In genomic region chr21:18369115-18369514, GRCh38 we compare ENCODE assay signal across 8 cellular contexts. TPM values are rescaled to one million over a fixed set of nuclear protein-coding genes. Genes with fewer than 3 reads are reported as not detected.
DNase-seq lines count a peak whose midpoint lies in the region; ATAC-seq and TF ChIP-seq lines count a peak whose summit lies in the region.

No MANE protein-coding gene starts in this region.

- POLR2A ChIA-PET in activated B cell treated with CpG ODN at 0.5 μM for 24 hours (lab: Charles Lee): no interaction called here
- POLR2A ChIA-PET in activated CD4-positive, alpha-beta memory T cell treated with anti-CD3 and anti-CD28 coated beads, Interleukin-2, amount 10 ng/mL, durations not matched to agents 7 days and 5 days (lab: Charles Lee): no interaction called here

- H3K4me3 Mint-ChIP-seq in activated B cell treated with CpG ODN at 0.5 μM for 24 hours: peak overlapping the region; percentile 3
- H3K4me3 Mint-ChIP-seq in activated CD4-positive, alpha-beta memory T cell treated with anti-CD3 and anti-CD28 coated beads, Interleukin-2, amount 10 ng/mL, durations not matched to agents 7 days and 5 days: no peak overlapping the region

- TF ChIP-seq CTCF in GM10266 (IDR thresholded peaks at IDR 0.05; ENCODE audit: control insufficient read depth, insufficient read depth, low read depth, missing control alignments) (peak; percentile 5), activated B cell treated with CpG ODN at 0.5 μM for 24 hours (IDR thresholded peaks at IDR 0.05) (no peak)

- H3K27ac Mint-ChIP-seq in activated B cell treated with CpG ODN at 0.5 μM for 24 hours: no peak overlapping the region
- no peak overlapping the region for H3K27ac Mint-ChIP-seq in activated CD4-positive, alpha-beta memory T cell treated with anti-CD3 and anti-CD28 coated beads, Interleukin-2, amount 10 ng/mL, durations not matched to agents 7 days and 5 days

- intact Hi-C loops in activated B cell treated with CpG ODN at 0.5 μM for 24 hours (cut with micrococcal nuclease): no loop called here

- no peaks in the 10 kb centered on the region for H3K9me3 Mint-ChIP-seq in activated B cell treated with CpG ODN at 0.5 μM for 24 hours
- H3K9me3 Mint-ChIP-seq in activated CD4-positive, alpha-beta memory T cell treated with anti-CD3 and anti-CD28 coated beads, Interleukin-2, amount 10 ng/mL, durations not matched to agents 7 days and 5 days: peaks cover 2% of the 10 kb centered on the region

- H3K36me3 Mint-ChIP-seq in activated B cell treated with CpG ODN at 0.5 μM for 24 hours (ENCODE audit: low read depth): no peaks in the 10 kb centered on the region
- H3K36me3 Mint-ChIP-seq in activated CD4-positive, alpha-beta memory T cell treated with anti-CD3 and anti-CD28 coated beads, Interleukin-2, amount 10 ng/mL, durations not matched to agents 7 days and 5 days (ENCODE audit: low read depth): no peaks in the 10 kb centered on the region

- DNase-seq in GM10266 (ENCODE audit: extremely low spot score) (no peak), NCI-H1694 treated with DMSO at 0.1 percent for 48 hours (lab: John Stamatoyannopoulos, UW) (peak; percentile 44), activated B cell treated with CpG ODN at 0.5 μM for 24 hours (no peak), medulla oblongata (ENCODE audit: extremely low spot score) (peak; percentile 60)
- DNase-seq in activated CD8-positive, alpha-beta memory T cell treated with anti-CD3 and anti-CD28 coated beads, Interleukin-2, amount 50 U/mL, for 48 hours: no peak
- DNase-seq in activated CD4-positive, alpha-beta memory T cell treated with anti-CD3 and anti-CD28 coated beads, Interleukin-2, amount 10 ng/mL, durations not matched to agents 7 days and 5 days: no peak

- H3K27me3 Mint-ChIP-seq in activated B cell treated with CpG ODN at 0.5 μM for 24 hours: no peaks in the 10 kb centered on the region
- no peaks in the 10 kb centered on the region for H3K27me3 Mint-ChIP-seq in activated CD4-positive, alpha-beta memory T cell treated with anti-CD3 and anti-CD28 coated beads, Interleukin-2, amount 10 ng/mL, durations not matched to agents 7 days and 5 days

- H3K4me1 Mint-ChIP-seq in activated B cell treated with CpG ODN at 0.5 μM for 24 hours: peaks cover 5% of the 10 kb centered on the region
- no peaks in the 10 kb centered on the region for H3K4me1 Mint-ChIP-seq in activated CD4-positive, alpha-beta memory T cell treated with anti-CD3 and anti-CD28 coated beads, Interleukin-2, amount 10 ng/mL, durations not matched to agents 7 days and 5 days

- ATAC-seq in activated B cell treated with CpG ODN at 0.5 μM for 24 hours (ENCODE audit: low read depth): no peak
- ATAC-seq in GM21619 (IDR thresholded peaks at IDR 0.05; ENCODE audit: unreplicated experiment): no peak
- ATAC-seq in HG02571 (IDR thresholded peaks at IDR 0.05; ENCODE audit: unreplicated experiment): no peak

- CTCF ChIA-PET in activated B cell treated with CpG ODN at 0.5 μM for 24 hours (lab: Charles Lee): no interaction called here
- CTCF ChIA-PET in activated CD4-positive, alpha-beta memory T cell treated with anti-CD3 and anti-CD28 coated beads, Interleukin-2, amount 10 ng/mL, durations not matched to agents 7 days and 5 days (lab: Charles Lee): no interaction called here

RNA-seq across cellular contexts. Expression of gene TMPRSS15, which starts 34.5 kb away (rescaled TPM):
- total RNA-seq in activated B cell treated with CpG ODN at 0.5 μM for 24 hours: not detected in 2 replicates
- not detected for total RNA-seq in activated CD4-positive, alpha-beta memory T cell treated with anti-CD3 and anti-CD28 coated beads, Interleukin-2, amount 10 ng/mL, durations not matched to agents 7 days and 5 days

Comparison
In these comparisons a context has a peak if more than half of its experiments do, and no peak if none do; other contexts are left out.
1. DNase-seq: peak in NCI-H1694 treated with DMSO at 0.1 percent for 48 hours (single experiment) and medulla oblongata (single experiment); none in GM10266 (single experiment), activated B cell treated with CpG ODN at 0.5 μM for 24 hours (single experiment), activated CD8-positive, alpha-beta memory T cell treated with anti-CD3 and anti-CD28 coated beads, Interleukin-2, amount 50 U/mL, for 48 hours (single experiment) and activated CD4-positive, alpha-beta memory T cell treated with anti-CD3 and anti-CD28 coated beads, Interleukin-2, amount 10 ng/mL, durations not matched to agents 7 days and 5 days (single experiment).